Comparison of ENCODE assay signal across 1 cellular context in genomic region chr19:8352134-8352827, GRCh38.
TF ChIP-seq lines count a peak whose summit lies in the region.

No MANE protein-coding gene starts in this region.

TF ChIP-seq in HEK293, 187 proteins besides CTCF, POLR2A, EP300 and RAD21 (continued from another document and continues in another):
- TF ChIP-seq HIC1 (tag by site-specific recombination; IDR thresholded peaks at IDR 0.05) (no peak), GFI1B (tag by site-specific recombination; IDR thresholded peaks at IDR 0.05) (no peak), RBAK (tag by site-specific recombination; IDR thresholded peaks at IDR 0.05) (no peak), ZNF266 (tag by site-specific recombination; IDR thresholded peaks at IDR 0.05; ENCODE audit: low read depth) (no peak), SP7 (tag by site-specific recombination; IDR thresholded peaks at IDR 0.05) (no peak), ZNF2 (tag by site-specific recombination; IDR thresholded peaks at IDR 0.05) (0 out of 2 replicates have a peak, but pooled peaks have one; percentile 41), ZNF133 (tag by site-specific recombination; IDR thresholded peaks at IDR 0.05) (no peak), ZNF571 (tag by site-specific recombination; IDR thresholded peaks at IDR 0.05) (no peak), PRDM4 (tag by site-specific recombination; IDR thresholded peaks at IDR 0.05) (peak; percentile 72), ZNF549 (tag by site-specific recombination; IDR thresholded peaks at IDR 0.05) (no peak), ZNF473 (tag by site-specific recombination; IDR thresholded peaks at IDR 0.05) (no peak), ZNF155 (tag by site-specific recombination; IDR thresholded peaks at IDR 0.05) (no peak), GLIS1 (tag by site-specific recombination; IDR thresholded peaks at IDR 0.05) (no peak), ZNF707 (tag by site-specific recombination; IDR thresholded peaks at IDR 0.05) (no peak), MZF1 (tag by site-specific recombination; IDR thresholded peaks at IDR 0.05; ENCODE audit: borderline replicate concordance) (no peak), ZBTB8A (tag by site-specific recombination; IDR thresholded peaks at IDR 0.05) (no peak), SP3 (tag by site-specific recombination; IDR thresholded peaks at IDR 0.05) (no peak), ZNF404 (tag by site-specific recombination; IDR thresholded peaks at IDR 0.05) (no peak), ZNF354C (tag by site-specific recombination; IDR thresholded peaks at IDR 0.05; ENCODE audit: borderline replicate concordance, low read depth) (no peak), GLI4 (tag by site-specific recombination; IDR thresholded peaks at IDR 0.05) (no peak), EGR2 (tag by site-specific recombination; IDR thresholded peaks at IDR 0.05; ENCODE audit: low read depth) (peak; percentile 55; the same call in 1 of the 2 replicates), ZNF174 (tag by site-specific recombination; IDR thresholded peaks at IDR 0.05) (no peak), ZNF324 (tag by site-specific recombination; IDR thresholded peaks at IDR 0.05) (peak; percentile 70), ZNF555 (tag by site-specific recombination; conservative IDR thresholded peaks at IDR 0.05) (no peak), ZNF624 (tag by site-specific recombination; IDR thresholded peaks at IDR 0.05) (no peak), ZBTB7A (tag by site-specific recombination; IDR thresholded peaks at IDR 0.05; ENCODE audit: low read depth) (no peak), ZNF121 (tag by site-specific recombination; IDR thresholded peaks at IDR 0.05) (no peak), ZBTB26 (tag by site-specific recombination; optimal IDR thresholded peaks at IDR 0.05) (no peak), ZNF16 (tag by site-specific recombination; IDR thresholded peaks at IDR 0.05; ENCODE audit: low read depth) (no peak), ELK4 (IDR thresholded peaks at IDR 0.05; ENCODE audit: borderline replicate concordance, low read depth, low read length) (no peak), ZNF398 (tag by site-specific recombination; IDR thresholded peaks at IDR 0.05) (0 out of 2 replicates have a peak, but pooled peaks have one; percentile 23), ZNF521 (tag by site-specific recombination; IDR thresholded peaks at IDR 0.05) (no peak), ZNF112 (tag by site-specific recombination; IDR thresholded peaks at IDR 0.05) (no peak), ZNF114 (tag by site-specific recombination; IDR thresholded peaks at IDR 0.05) (no peak), ZBTB21 (tag by site-specific recombination; IDR thresholded peaks at IDR 0.05) (no peak), PATZ1 (tag by site-specific recombination; IDR thresholded peaks at IDR 0.05) (peak; percentile 26), ZNF561 (tag by site-specific recombination; IDR thresholded peaks at IDR 0.05; ENCODE audit: borderline replicate concordance) (no peak), ZFP37 (tag by site-specific recombination; IDR thresholded peaks at IDR 0.05) (no peak), ZNF664 (tag by site-specific recombination; IDR thresholded peaks at IDR 0.05) (no peak), ZNF423 (tag by site-specific recombination; IDR thresholded peaks at IDR 0.05) (no peak), ZNF274 (IDR thresholded peaks at IDR 0.05; ENCODE audit: low read length) (no peak), ZNF274 (tag by site-specific recombination; IDR thresholded peaks at IDR 0.05; ENCODE audit: borderline replicate concordance) (no peak), ZNF585B (tag by site-specific recombination; IDR thresholded peaks at IDR 0.05) (no peak), ZNF366 (tag by site-specific recombination; conservative IDR thresholded peaks at IDR 0.05) (peak; percentile 100), ZNF223 (tag by site-specific recombination; IDR thresholded peaks at IDR 0.05) (no peak), ZBTB17 (tag by site-specific recombination; IDR thresholded peaks at IDR 0.05) (no peak; the same call in 1 of the 2 replicates), GLI2 (tag by site-specific recombination; IDR thresholded peaks at IDR 0.05; ENCODE audit: borderline replicate concordance, low read depth) (no peak), ZNF596 (tag by site-specific recombination; IDR thresholded peaks at IDR 0.05) (no peak), ZFHX2 (tag by site-specific recombination; conservative IDR thresholded peaks at IDR 0.05) (peak; percentile 76), ZNF48 (tag by site-specific recombination; IDR thresholded peaks at IDR 0.05) (no peak), TCF7L2 (IDR thresholded peaks at IDR 0.05; ENCODE audit: borderline replicate concordance, low read depth, low read length) (no peak), SCRT2 (tag by site-specific recombination; IDR thresholded peaks at IDR 0.05) (no peak)
- TF ChIP-seq, protein P1, sequence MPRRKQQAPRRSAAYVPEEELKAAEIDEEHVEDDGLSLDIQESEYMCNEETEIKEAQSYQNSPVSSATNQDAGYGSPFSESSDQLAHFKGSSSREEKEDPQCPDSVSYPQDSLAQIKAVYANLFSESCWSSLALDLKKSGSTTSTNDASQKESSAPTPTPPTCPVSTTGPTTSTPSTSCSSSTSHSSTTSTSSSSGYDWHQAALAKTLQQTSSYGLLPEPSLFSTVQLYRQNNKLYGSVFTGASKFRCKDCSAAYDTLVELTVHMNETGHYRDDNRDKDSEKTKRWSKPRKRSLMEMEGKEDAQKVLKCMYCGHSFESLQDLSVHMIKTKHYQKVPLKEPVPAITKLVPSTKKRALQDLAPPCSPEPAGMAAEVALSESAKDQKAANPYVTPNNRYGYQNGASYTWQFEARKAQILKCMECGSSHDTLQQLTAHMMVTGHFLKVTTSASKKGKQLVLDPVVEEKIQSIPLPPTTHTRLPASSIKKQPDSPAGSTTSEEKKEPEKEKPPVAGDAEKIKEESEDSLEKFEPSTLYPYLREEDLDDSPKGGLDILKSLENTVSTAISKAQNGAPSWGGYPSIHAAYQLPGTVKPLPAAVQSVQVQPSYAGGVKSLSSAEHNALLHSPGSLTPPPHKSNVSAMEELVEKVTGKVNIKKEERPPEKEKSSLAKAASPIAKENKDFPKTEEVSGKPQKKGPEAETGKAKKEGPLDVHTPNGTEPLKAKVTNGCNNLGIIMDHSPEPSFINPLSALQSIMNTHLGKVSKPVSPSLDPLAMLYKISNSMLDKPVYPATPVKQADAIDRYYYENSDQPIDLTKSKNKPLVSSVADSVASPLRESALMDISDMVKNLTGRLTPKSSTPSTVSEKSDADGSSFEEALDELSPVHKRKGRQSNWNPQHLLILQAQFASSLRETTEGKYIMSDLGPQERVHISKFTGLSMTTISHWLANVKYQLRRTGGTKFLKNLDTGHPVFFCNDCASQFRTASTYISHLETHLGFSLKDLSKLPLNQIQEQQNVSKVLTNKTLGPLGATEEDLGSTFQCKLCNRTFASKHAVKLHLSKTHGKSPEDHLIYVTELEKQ (tag by site-specific recombination; IDR thresholded peaks at IDR 0.05; ENCODE audit: borderline replicate concordance): no peak
- TF ChIP-seq, protein P2, sequence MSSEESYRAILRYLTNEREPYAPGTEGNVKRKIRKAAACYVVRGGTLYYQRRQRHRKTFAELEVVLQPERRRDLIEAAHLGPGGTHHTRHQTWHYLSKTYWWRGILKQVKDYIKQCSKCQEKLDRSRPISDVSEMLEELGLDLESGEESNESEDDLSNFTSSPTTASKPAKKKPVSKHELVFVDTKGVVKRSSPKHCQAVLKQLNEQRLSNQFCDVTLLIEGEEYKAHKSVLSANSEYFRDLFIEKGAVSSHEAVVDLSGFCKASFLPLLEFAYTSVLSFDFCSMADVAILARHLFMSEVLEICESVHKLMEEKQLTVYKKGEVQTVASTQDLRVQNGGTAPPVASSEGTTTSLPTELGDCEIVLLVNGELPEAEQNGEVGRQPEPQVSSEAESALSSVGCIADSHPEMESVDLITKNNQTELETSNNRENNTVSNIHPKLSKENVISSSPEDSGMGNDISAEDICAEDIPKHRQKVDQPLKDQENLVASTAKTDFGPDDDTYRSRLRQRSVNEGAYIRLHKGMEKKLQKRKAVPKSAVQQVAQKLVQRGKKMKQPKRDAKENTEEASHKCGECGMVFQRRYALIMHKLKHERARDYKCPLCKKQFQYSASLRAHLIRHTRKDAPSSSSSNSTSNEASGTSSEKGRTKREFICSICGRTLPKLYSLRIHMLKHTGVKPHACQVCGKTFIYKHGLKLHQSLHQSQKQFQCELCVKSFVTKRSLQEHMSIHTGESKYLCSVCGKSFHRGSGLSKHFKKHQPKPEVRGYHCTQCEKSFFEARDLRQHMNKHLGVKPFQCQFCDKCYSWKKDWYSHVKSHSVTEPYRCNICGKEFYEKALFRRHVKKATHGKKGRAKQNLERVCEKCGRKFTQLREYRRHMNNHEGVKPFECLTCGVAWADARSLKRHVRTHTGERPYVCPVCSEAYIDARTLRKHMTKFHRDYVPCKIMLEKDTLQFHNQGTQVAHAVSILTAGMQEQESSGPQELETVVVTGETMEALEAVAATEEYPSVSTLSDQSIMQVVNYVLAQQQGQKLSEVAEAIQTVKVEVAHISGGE (tag by site-specific recombination; conservative IDR thresholded peaks at IDR 0.05; ENCODE audit: low read depth): no peak
